9 cellular contexts compared by ENCODE assay signal in the genomic region with DNA sequence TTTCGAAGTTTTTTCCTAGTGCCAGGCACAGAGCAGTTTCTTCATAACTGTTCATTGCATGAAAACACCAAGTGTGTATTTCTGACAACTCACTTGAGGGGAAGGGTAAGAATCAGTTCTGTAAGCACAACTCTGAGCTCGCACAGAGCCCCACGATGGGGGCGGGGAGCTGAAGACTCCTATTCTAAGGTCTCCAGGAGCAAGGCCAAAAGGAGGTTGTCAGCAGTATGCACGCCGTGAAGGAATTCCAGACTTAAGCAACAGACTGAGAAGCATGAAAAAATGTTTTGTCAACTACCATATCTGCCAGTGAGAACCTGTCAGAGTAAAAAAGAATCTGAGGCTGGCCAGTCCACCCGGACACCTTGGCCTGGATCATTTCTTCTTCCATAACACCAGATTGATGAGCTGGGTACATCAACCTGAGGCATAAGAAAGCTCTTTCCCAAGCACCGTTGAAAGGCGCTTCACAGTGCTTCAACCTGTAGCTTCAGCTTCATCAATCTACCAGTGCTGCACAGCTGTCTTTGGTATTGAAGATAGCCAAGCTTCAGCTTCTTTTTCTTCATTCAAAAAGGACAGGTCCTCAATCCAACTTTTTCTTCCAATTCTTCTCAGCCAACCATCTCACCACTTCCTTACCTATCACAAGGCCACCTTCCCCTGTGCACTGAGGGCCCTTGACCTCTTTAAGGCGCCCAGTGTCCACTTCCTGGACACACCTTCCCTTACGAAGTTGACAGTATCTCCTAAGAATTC. TPM values are rescaled to one million over a fixed set of nuclear protein-coding genes. Genes with fewer than 3 reads are reported as not detected.
A peak's percentile ranks its signal among the peaks of the same experiment; 100 is the strongest.
DNase-seq lines count a peak whose midpoint lies in the region; ATAC-seq and TF ChIP-seq lines count a peak whose summit lies in the region.
"Had no signal": no experiment of that assay in that cellular context is flagged by ENCODE, and none has a peak within 500 bp of the region (broad histone marks: within the 10 kb centered on the region; RNA-seq: fewer than 3 reads in every experiment).

No MANE protein-coding gene starts in this region.

- peak in 1 of 2 donors; percentile 20 for DNase-seq in heart right ventricle
- no peak for DNase-seq in Right ventricle myocardium inferior (ENCODE audit: missing footprints)
- peak; percentile 94 for DNase-seq in choroid plexus epithelial cell (ENCODE audit: low read depth)
- DNase-seq in memory B cell (ENCODE audit: low spot score in 2 of 2), result no peak
- peak; percentile 39 to 45 for DNase-seq in uterus
- DNase-seq in MM.1S, result no peak
- no peak for DNase-seq in activated CD4-positive, CD25-positive, alpha-beta regulatory T cell (lab: John Stamatoyannopoulos, UW)

- no peak for TF ChIP-seq POLR2A in uterus (IDR thresholded peaks at IDR 0.05)

- H3K4me1 ChIP-seq in heart right ventricle, result peaks cover 4 to 65% (median 45%) of the 10 kb centered on the region in 9 donors
- peaks cover 0 to 16% of the 10 kb centered on the region in 2 donors for H3K4me1 ChIP-seq in uterus
- H3K4me1 ChIP-seq in MM.1S (ENCODE audit: low read length), result peaks cover 20% of the 10 kb centered on the region

- no peak overlapping the region for H3K4me2 ChIP-seq in MM.1S (ENCODE audit: low read depth, low read length)

- peaks cover 13% of the 10 kb centered on the region; the same call in 1 of the 2 replicates for H3F3A ChIP-seq in MM.1S (ENCODE audit: insufficient read depth, low read length)

- H3K4me3 Mint-ChIP-seq in memory B cell, result peak overlapping the region; percentile 96

- H3K9me2 ChIP-seq in MM.1S (replicated peaks; ENCODE audit: insufficient read depth, low read length), result no peaks in the 10 kb centered on the region

- no peak overlapping the region for H3K9ac ChIP-seq in MM.1S (ENCODE audit: low read length)
- H3K9ac ChIP-seq: KMS-11 had no signal

- H3K36me3 Mint-ChIP-seq in memory B cell, result peaks cover 4% of the 10 kb centered on the region

- peaks cover 25% of the 10 kb centered on the region for H3K4me1 Mint-ChIP-seq in memory B cell

- no peaks in the 10 kb centered on the region for H4K20me1 ChIP-seq in MM.1S (ENCODE audit: insufficient read depth, low read length)

- peaks cover 36% of the 10 kb centered on the region for H3K79me2 ChIP-seq in MM.1S (ENCODE audit: low read length)

- H3K27me3 Mint-ChIP-seq in memory B cell, result peaks cover 7% of the 10 kb centered on the region

- peaks cover 0 to 9% (median under 1%) of the 10 kb centered on the region in 9 donors for H3K36me3 ChIP-seq in heart right ventricle
- no peaks in the 10 kb centered on the region for H3K36me3 ChIP-seq in uterus
- H3K36me3 ChIP-seq in MM.1S (replicated peaks; ENCODE audit: insufficient read depth, low read length), result no peaks in the 10 kb centered on the region

- TF ChIP-seq CTCF in heart right ventricle (IDR thresholded peaks at IDR 0.05), result no peak
- TF ChIP-seq CTCF in choroid plexus epithelial cell (conservative IDR thresholded peaks at IDR 0.05; ENCODE audit: low read depth, low read length), result no peak
- TF ChIP-seq CTCF in uterus (IDR thresholded peaks at IDR 0.05), result peak in 1 of 4 experiments; percentile 4
- TF ChIP-seq CTCF in MM.1S (IDR thresholded peaks at IDR 0.05; ENCODE audit: low read length), result no peak

- peak overlapping the region in 6 of 10 donors; percentile 77 to 93 (median 90) for H3K4me3 ChIP-seq in heart right ventricle
- H3K4me3 ChIP-seq in choroid plexus epithelial cell (ENCODE audit: low read depth, low read length), result peak overlapping the region; percentile 84
- H3K4me3 ChIP-seq in uterus, result no peak overlapping the region
- H3K4me3 ChIP-seq in MM.1S (ENCODE audit: low read length), result no peak overlapping the region

- WGBS in heart right ventricle, 2 donors, result 52% methylated on average over 11 of the region's 11 CpGs

- no peaks in the 10 kb centered on the region for H3K9me3 ChIP-seq in heart right ventricle
- no peaks in the 10 kb centered on the region for H3K9me3 ChIP-seq in uterus
- H3K9me3 ChIP-seq in MM.1S (replicated peaks; ENCODE audit: insufficient read depth, low read length), result no peaks in the 10 kb centered on the region

- H3K27ac Mint-ChIP-seq in memory B cell, result peak overlapping the region; percentile 79

- intact Hi-C loops in heart right ventricle (cut with DNase I), result loop anchor here in 5 of 10 donors (5.0 to 10.0 kb wide), 5 partner anchors 42 to 100 kb away; a partner anchor contains a TSS
- intact Hi-C loops in Right ventricle myocardium inferior (cut with DNase I), result loop anchor here (5.0 kb wide), 2 partner anchors 52 to 103 kb away; a partner anchor contains a TSS
- intact Hi-C loops in uterus (cut with DNase I; ENCODE audit: low total_unique reads), result no loop called here

- no peaks in the 10 kb centered on the region for H3K27me3 ChIP-seq in heart right ventricle
- H3K27me3 ChIP-seq in uterus, result no peaks in the 10 kb centered on the region
- no peaks in the 10 kb centered on the region for H3K27me3 ChIP-seq in MM.1S (replicated peaks; ENCODE audit: insufficient read depth, low read length)

- no peak for ATAC-seq in heart right ventricle
- no peak for ATAC-seq in Right ventricle myocardium inferior
- no peak for ATAC-seq in memory B cell (ENCODE audit: low read depth)
- ATAC-seq in GM18511 (IDR thresholded peaks at IDR 0.05; ENCODE audit: unreplicated experiment), result no peak

- H3K9me3 Mint-ChIP-seq in memory B cell, result no peaks in the 10 kb centered on the region

- H2AFZ ChIP-seq in MM.1S (ENCODE audit: low read length), result no peak overlapping the region

- H3K27ac ChIP-seq in heart right ventricle (peak overlapping the region in 9 of 10 donors; percentile 88 to 97 (median 94)), uterus (peak overlapping the region; percentile 83 to 98), MM.1S (ENCODE audit: low read length) (no peak overlapping the region)
- H3K27ac ChIP-seq: KMS-11 had no signal

RNA-seq across cellular contexts. Expression of a gene that starts 1.1 kb away (rescaled TPM):
- total RNA-seq in heart right ventricle (10 to 100 TPM; 48.5 to 75.4 (median 63.2) TPM), Right ventricle myocardium inferior (70.7 TPM), uterus (10 to 100 TPM; 32.3 to 62.0 (median 41.4) TPM)
- polyA plus RNA-seq in heart right ventricle, result 100 to 1,000 TPM in 1 of 2 donors, 10 to 100 TPM in 1; 42.7 to 115 TPM

Comparison
In these comparisons a context has a peak if more than half of its experiments do, and no peak if none do; other contexts are left out.
1. DNase-seq: peak in choroid plexus epithelial cell (single experiment) and uterus (2 of 2); none in Right ventricle myocardium inferior (single experiment), memory B cell (0 of 2), MM.1S (single experiment) and activated CD4-positive, CD25-positive, alpha-beta regulatory T cell (0 of 4).
2. H3K4me3 ChIP-seq: peak in heart right ventricle (6 of 10) and choroid plexus epithelial cell (single experiment); none in uterus (0 of 2) and MM.1S (single experiment).